Comparison of ENCODE assay signal across 1 cellular context in the genomic region with DNA sequence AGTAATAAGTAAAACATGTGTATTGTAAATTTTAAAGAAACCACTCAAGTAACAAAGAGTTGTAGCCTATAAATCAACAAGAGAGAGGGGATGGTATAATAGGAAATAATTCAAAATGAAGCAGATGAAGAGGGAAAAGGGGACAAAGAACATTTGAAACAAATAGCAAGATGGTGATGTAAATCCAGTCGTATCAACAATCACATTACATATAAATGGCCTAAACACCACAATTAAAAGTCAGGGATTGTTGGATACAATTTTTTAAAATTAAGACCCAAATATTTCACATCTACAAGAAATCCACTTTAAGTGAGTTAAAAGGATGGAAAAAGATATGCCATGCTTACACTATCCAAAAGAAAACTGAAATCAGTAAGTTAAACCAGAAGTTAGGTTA.
TF ChIP-seq lines count a peak whose summit lies in the region.

No MANE protein-coding gene starts in this region.

TF ChIP-seq in K562, 482 proteins besides CTCF, POLR2A, EP300 and RAD21 (continued from another document):
- TF ChIP-seq ZNF354B (CRISPR knock-in tag; IDR thresholded peaks at IDR 0.05) = peak; percentile 57; the same call in 1 of the 2 replicates
- TF ChIP-seq ZNF589 (CRISPR knock-in tag; IDR thresholded peaks at IDR 0.05; ENCODE audit: low read depth) = no peak
- TF ChIP-seq, protein P1, sequence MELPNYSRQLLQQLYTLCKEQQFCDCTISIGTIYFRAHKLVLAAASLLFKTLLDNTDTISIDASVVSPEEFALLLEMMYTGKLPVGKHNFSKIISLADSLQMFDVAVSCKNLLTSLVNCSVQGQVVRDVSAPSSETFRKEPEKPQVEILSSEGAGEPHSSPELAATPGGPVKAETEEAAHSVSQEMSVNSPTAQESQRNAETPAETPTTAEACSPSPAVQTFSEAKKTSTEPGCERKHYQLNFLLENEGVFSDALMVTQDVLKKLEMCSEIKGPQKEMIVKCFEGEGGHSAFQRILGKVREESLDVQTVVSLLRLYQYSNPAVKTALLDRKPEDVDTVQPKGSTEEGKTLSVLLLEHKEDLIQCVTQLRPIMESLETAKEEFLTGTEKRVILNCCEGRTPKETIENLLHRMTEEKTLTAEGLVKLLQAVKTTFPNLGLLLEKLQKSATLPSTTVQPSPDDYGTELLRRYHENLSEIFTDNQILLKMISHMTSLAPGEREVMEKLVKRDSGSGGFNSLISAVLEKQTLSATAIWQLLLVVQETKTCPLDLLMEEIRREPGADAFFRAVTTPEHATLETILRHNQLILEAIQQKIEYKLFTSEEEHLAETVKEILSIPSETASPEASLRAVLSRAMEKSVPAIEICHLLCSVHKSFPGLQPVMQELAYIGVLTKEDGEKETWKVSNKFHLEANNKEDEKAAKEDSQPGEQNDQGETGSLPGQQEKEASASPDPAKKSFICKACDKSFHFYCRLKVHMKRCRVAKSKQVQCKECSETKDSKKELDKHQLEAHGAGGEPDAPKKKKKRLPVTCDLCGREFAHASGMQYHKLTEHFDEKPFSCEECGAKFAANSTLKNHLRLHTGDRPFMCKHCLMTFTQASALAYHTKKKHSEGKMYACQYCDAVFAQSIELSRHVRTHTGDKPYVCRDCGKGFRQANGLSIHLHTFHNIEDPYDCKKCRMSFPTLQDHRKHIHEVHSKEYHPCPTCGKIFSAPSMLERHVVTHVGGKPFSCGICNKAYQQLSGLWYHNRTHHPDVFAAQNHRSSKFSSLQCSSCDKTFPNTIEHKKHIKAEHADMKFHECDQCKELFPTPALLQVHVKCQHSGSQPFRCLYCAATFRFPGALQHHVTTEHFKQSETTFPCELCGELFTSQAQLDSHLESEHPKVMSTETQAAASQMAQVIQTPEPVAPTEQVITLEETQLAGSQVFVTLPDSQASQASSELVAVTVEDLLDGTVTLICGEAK (IDR thresholded peaks at IDR 0.05) = no peak
- TF ChIP-seq, protein P1 (CRISPR knock-in tag; IDR thresholded peaks at IDR 0.05) = no peak
- TF ChIP-seq ZNF507 (tag; conservative IDR thresholded peaks at IDR 0.05) = peak; percentile 94
- no peak for TF ChIP-seq ZNF551 (CRISPR knock-in tag; IDR thresholded peaks at IDR 0.05)
TF ChIP-seq in K562: peak in this region for 2.
